ENCODE assay signal across 8 cellular contexts in the genomic region with DNA sequence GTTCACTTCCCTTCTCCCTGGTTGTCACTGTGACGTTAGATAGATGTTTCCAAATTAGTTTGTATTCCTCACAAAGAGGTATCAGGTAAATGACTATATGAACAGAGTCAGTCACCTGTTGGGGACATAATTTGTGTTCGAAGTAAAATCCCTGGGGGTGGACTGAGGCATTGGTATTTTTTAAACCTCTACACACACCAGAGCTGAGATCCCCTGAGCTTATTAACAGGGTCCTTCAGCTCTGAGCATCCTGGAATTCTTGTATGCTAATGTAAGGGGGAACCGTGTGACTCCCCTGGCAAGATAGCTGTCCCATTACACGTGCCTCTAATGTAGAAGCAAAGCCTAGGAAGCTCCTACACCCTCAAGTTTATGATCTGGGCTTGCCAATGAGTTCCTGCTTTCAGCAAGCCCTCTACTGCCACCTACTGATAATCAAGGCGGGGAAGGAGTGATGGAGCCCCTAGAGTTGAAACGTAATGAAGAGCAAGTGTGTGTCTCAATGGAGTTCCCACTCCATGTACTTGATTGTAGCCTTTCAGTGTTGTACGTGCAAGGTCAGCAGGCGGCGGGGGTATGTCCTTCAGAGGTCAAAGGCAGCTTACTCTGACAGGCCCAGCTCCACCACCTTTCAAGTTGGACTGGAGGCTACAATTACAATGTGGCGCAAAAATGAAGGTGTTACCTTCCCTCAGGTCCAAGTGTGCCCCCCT. TPM values are rescaled to one million over a fixed set of nuclear protein-coding genes. Genes with fewer than 3 reads are reported as not detected.
DNase-seq lines count a peak whose midpoint lies in the region; ATAC-seq and TF ChIP-seq lines count a peak whose summit lies in the region.

No MANE protein-coding gene starts in this region.

- 28 to 31% methylated on average over 10 of the region's 10 CpGs for WGBS in thyroid gland, 2 donors

- in situ Hi-C loops in Panc1 (cut with HindIII; ENCODE audit: low pct_unique_long_range_greater_than_20kb, low sequenced_read_pairs) = no loop called here

- ATAC-seq in DND-41 (ENCODE audit: insufficient read depth, low read depth) (peak; percentile 92), GM21515 (IDR thresholded peaks at IDR 0.05; ENCODE audit: unreplicated experiment) (peak; percentile 86), Panc1 (peak; percentile 88)

- no peaks in the 10 kb centered on the region for H3K9me3 ChIP-seq in DND-41 (ENCODE audit: insufficient read depth, low read length, severe bottlenecking)
- H3K9me3 ChIP-seq in Panc1 (ENCODE audit: control insufficient read depth, insufficient read depth, low read depth, low read length) = no peaks in the 10 kb centered on the region
- no peaks in the 10 kb centered on the region for H3K9me3 ChIP-seq in fibroblast of lung (ENCODE audit: control insufficient read depth, insufficient read depth, low read depth, low read length)
- no peaks in the 10 kb centered on the region for H3K9me3 ChIP-seq in thyroid gland

- no peak overlapping the region for H3K4me3 ChIP-seq in DND-41 (ENCODE audit: low read depth in 1 of 2, low read length in 2 of 2)
- no peak overlapping the region for H3K4me3 ChIP-seq in Panc1 (ENCODE audit: low read depth in 2 of 2, low read length in 2 of 2)
- no peak overlapping the region for H3K4me3 ChIP-seq in fibroblast of lung (replicated peaks in 1 of 4; ENCODE audit: control extremely low read depth in 1 of 4, insufficient read depth in 1 of 4, low read depth in 3 of 4, low read length in 4 of 4)
- H3K4me3 ChIP-seq in thyroid gland (replicated peaks in 1 of 3) = no peak overlapping the region

- H2AFZ ChIP-seq in DND-41 (ENCODE audit: low read depth, low read length) (no peak overlapping the region), fibroblast of lung (ENCODE audit: low read length) (no peak overlapping the region)

- CTCF ChIA-PET in Panc1 (lab: Charles Lee) = no interaction called here

- intact Hi-C loops in Panc1 (cut with micrococcal nuclease; ENCODE audit: unreplicated experiment) = loop anchor here (1.0 kb wide), 1 partner anchor 415 kb away; no protein-coding TSS in a partner anchor
- intact Hi-C loops in thyroid gland (cut with DNase I) = loop anchor here (2.0 kb wide), 1 partner anchor 415 kb away; no protein-coding TSS in a partner anchor

- no peak overlapping the region for H3K4me3 Mint-ChIP-seq in neural crest cell

- H3K4me1 Mint-ChIP-seq in neural crest cell = peaks cover 8% of the 10 kb centered on the region

- peaks cover 2% of the 10 kb centered on the region for H3K36me3 Mint-ChIP-seq in neural crest cell (ENCODE audit: low read depth)

- H3K9me3 Mint-ChIP-seq in neural crest cell = no peaks in the 10 kb centered on the region

- TF ChIP-seq CTCF in DND-41 (IDR thresholded peaks at IDR 0.05; ENCODE audit: borderline replicate concordance, extremely low read depth, low read length, poor library complexity, severe bottlenecking) (peak; percentile 85), Panc1 (IDR thresholded peaks at IDR 0.05) (peak; percentile 77), fibroblast of lung (conservative IDR thresholded peaks at IDR 0.05 in 1 of 2, IDR thresholded peaks at IDR 0.05 in 1 of 2; ENCODE audit: low read depth in 1 of 2, low read length in 2 of 2) (peak; percentile 94 to 95), neural crest cell (conservative IDR thresholded peaks at IDR 0.05) (peak; percentile 86), thyroid gland (IDR thresholded peaks at IDR 0.05) (peak in 5 of 6 experiments; percentile 42 to 85 (median 75))

- H4K20me1 ChIP-seq in DND-41 (ENCODE audit: insufficient read depth, low read length) (no peaks in the 10 kb centered on the region), fibroblast of lung (ENCODE audit: control insufficient read depth, extremely low read depth, insufficient read depth, low read length) (no peaks in the 10 kb centered on the region)

- H3K9ac ChIP-seq in DND-41 (ENCODE audit: low read depth, low read length) (no peak overlapping the region), fibroblast of lung (ENCODE audit: insufficient read depth, low read length) (no peak overlapping the region)

- TF ChIP-seq POLR2A in thyroid gland (IDR thresholded peaks at IDR 0.05) = no peak

- H3K4me1 ChIP-seq in DND-41 (ENCODE audit: insufficient read depth, low read length) = no peaks in the 10 kb centered on the region
- no peaks in the 10 kb centered on the region for H3K4me1 ChIP-seq in Panc1 (ENCODE audit: control insufficient read depth, insufficient read depth, low read length)
- H3K4me1 ChIP-seq in fibroblast of lung (ENCODE audit: control insufficient read depth, extremely low read depth, insufficient read depth, low read length) = no peaks in the 10 kb centered on the region
- H3K4me1 ChIP-seq in thyroid gland = no peaks in the 10 kb centered on the region

- peaks cover 10% of the 10 kb centered on the region for H3K27me3 Mint-ChIP-seq in neural crest cell (ENCODE audit: low read depth)

- H3K27me3 ChIP-seq in DND-41 (ENCODE audit: insufficient read depth, low read length, poor library complexity) (peaks cover 5% of the 10 kb centered on the region), Panc1 (ENCODE audit: control insufficient read depth, insufficient read depth, low read length) (no peaks in the 10 kb centered on the region), fibroblast of lung (ENCODE audit: control insufficient read depth, insufficient read depth, low read length) (peaks cover 2% of the 10 kb centered on the region), thyroid gland (no peaks in the 10 kb centered on the region)

- H3K79me2 ChIP-seq in DND-41 (ENCODE audit: insufficient read depth, low read length) = no peaks in the 10 kb centered on the region
- no peaks in the 10 kb centered on the region for H3K79me2 ChIP-seq in fibroblast of lung (ENCODE audit: control insufficient read depth, insufficient read depth, low read length)

- no peak overlapping the region for H3K4me2 ChIP-seq in DND-41 (ENCODE audit: insufficient read depth, low read length)
- H3K4me2 ChIP-seq in fibroblast of lung (ENCODE audit: extremely low read depth, insufficient read depth, low read length) = no peak overlapping the region

- no TSS peak for BruUV-seq in Panc1 (replicated peaks; lab: Mats Ljungman, UMichigan)

- DNase-seq in DND-41 = peak; percentile 62
- DNase-seq in HuH-7.5 (ENCODE audit: low spot score) = peak; percentile 76
- peak; percentile 58 for DNase-seq in Panc1 (ENCODE audit: low read depth, low spot score)
- DNase-seq in activated T-cell treated with anti-CD3 and anti-CD28 coated beads, Interleukin-2, amount 50 U/mL, for 48 hours = peak; percentile 69 to 72
- DNase-seq in fibroblast of lung (ENCODE audit: low read depth in 2 of 2) = peak; percentile 55 to 78
- DNase-seq in neural crest cell (ENCODE audit: low read depth, low spot score) = peak; percentile 57
- peak; percentile 48 to 59 for DNase-seq in thyroid gland

- H3K27ac Mint-ChIP-seq in neural crest cell (ENCODE audit: unreplicated experiment) = no peak overlapping the region

- POLR2A ChIA-PET in Panc1 (lab: Charles Lee) = no interaction called here

- H3K27ac ChIP-seq in DND-41 (ENCODE audit: low read length) (no peak overlapping the region), Panc1 (ENCODE audit: low read length) (no peak overlapping the region), fibroblast of lung (ENCODE audit: insufficient read depth, low read length) (no peak overlapping the region), thyroid gland (no peak overlapping the region)

- H3K36me3 ChIP-seq in DND-41 (ENCODE audit: insufficient read depth, low read length) = no peaks in the 10 kb centered on the region
- H3K36me3 ChIP-seq in Panc1 (ENCODE audit: control insufficient read depth, insufficient read depth, low read length) = no peaks in the 10 kb centered on the region
- no peaks in the 10 kb centered on the region for H3K36me3 ChIP-seq in fibroblast of lung (ENCODE audit: control insufficient read depth, insufficient read depth, low read length)
- H3K36me3 ChIP-seq in thyroid gland = no peaks in the 10 kb centered on the region

RNA-seq across cellular contexts. Expression of a gene that starts 14.4 kb away (rescaled TPM):
- total RNA-seq in Panc1 (2021; ENCODE audit: unreplicated experiment) = not detected
- polyA plus RNA-seq in Panc1 (2012; ENCODE audit: insufficient read length) = not detected
- not detected in 2 replicates for total RNA-seq in fibroblast of lung
- polyA plus RNA-seq in fibroblast of lung = not detected in 2 replicates
- polyA plus RNA-seq in fibroblast of lung (2012) = not detected in 2 replicates
- polyA minus RNA-seq in fibroblast of lung (ENCODE audit: low replicate concordance) = not detected in 2 replicates
- not detected in 2 replicates for total RNA-seq in neural crest cell
- total RNA-seq in thyroid gland = not detected

RNA-seq across cellular contexts. Expression of a gene that starts 36.0 kb away (rescaled TPM):
- 17.8 TPM for total RNA-seq in Panc1 (2021; ENCODE audit: unreplicated experiment)
- 11.1 TPM for polyA plus RNA-seq in Panc1 (2012; ENCODE audit: insufficient read length)
- total RNA-seq in fibroblast of lung = 0.99 and 1.0 TPM in 2 replicates
- 21.6 and 29.3 TPM in 2 replicates for polyA plus RNA-seq in fibroblast of lung
- polyA plus RNA-seq in fibroblast of lung (2012) = 15.2 and 20.0 TPM in 2 replicates
- polyA minus RNA-seq in fibroblast of lung (ENCODE audit: low replicate concordance) = 1.5 and 14.7 TPM in 2 replicates
- total RNA-seq in neural crest cell = 26.7 and 28.6 TPM in 2 replicates
- total RNA-seq in thyroid gland = 10 to 100 TPM; 10.6 to 11.4 (median 11.1) TPM
